ENCODE assay signal across 23 cellular contexts in genomic region chrX:44203791-44204190, GRCh38.
A peak's percentile ranks its signal among the peaks of the same experiment; 100 is the strongest.
DNase-seq lines count a peak whose midpoint lies in the region; ATAC-seq and TF ChIP-seq lines count a peak whose summit lies in the region.
"Had no signal": no experiment of that assay in that cellular context is flagged by ENCODE, and none has a peak within 500 bp of the region (broad histone marks: within the 10 kb centered on the region; RNA-seq: fewer than 3 reads in every experiment).

No MANE protein-coding gene starts in this region.

- no peaks in the 10 kb centered on the region for H3K27me3 Mint-ChIP-seq in Caco-2 (ENCODE audit: insufficient read depth, unreplicated experiment)
- peaks cover 4% of the 10 kb centered on the region for H3K27me3 Mint-ChIP-seq in GM23338 (ENCODE audit: insufficient read depth, low read depth, poor library complexity)
- H3K27me3 Mint-ChIP-seq: activated naive CD8-positive, alpha-beta T cell; type B pancreatic cell had no signal

- H3K4me1 Mint-ChIP-seq in Caco-2 (ENCODE audit: low read depth, unreplicated experiment): no peaks in the 10 kb centered on the region
- no peaks in the 10 kb centered on the region for H3K4me1 Mint-ChIP-seq in GM23338

- H2AFZ ChIP-seq in GM23338: no peak overlapping the region
- H2AFZ ChIP-seq in PC-3 (ENCODE audit: low read length): no peak overlapping the region
- H2AFZ ChIP-seq: hepatocyte had no signal

- TF ChIP-seq CTCF in Caco-2 (IDR thresholded peaks at IDR 0.05; ENCODE audit: insufficient read depth in 1 of 2, low read depth in 1 of 2, low read length in 1 of 2, severe bottlenecking in 1 of 2, unreplicated experiment in 1 of 2) (peak; percentile 25 to 30), GM23338 (conservative IDR thresholded peaks at IDR 0.05; ENCODE audit: low read depth in 2 of 2) (peak; percentile 35 to 66), PC-3 (conservative IDR thresholded peaks at IDR 0.05; ENCODE audit: low read depth, low read length) (peak; percentile 69), fibroblast of villous mesenchyme (IDR thresholded peaks at IDR 0.05; ENCODE audit: insufficient read depth, low read depth, low read length) (peak; percentile 5)

- BruUV-seq in Caco-2 (replicated peaks; lab: Mats Ljungman, UMichigan): no TSS peak
- BruUV-seq in PC-3 (replicated peaks; lab: Mats Ljungman, UMichigan): no TSS peak

- H3K27ac Mint-ChIP-seq in Caco-2 (ENCODE audit: unreplicated experiment): no peak overlapping the region
- H3K27ac Mint-ChIP-seq in GM23338: no peak overlapping the region
- H3K27ac Mint-ChIP-seq: activated naive CD8-positive, alpha-beta T cell; type B pancreatic cell had no signal

- H3K4me2 ChIP-seq in GM23338 (no peak overlapping the region), PC-3 (ENCODE audit: low read length) (no peak overlapping the region)
- H3K4me2 ChIP-seq: hepatocyte had no signal

- H3K27ac ChIP-seq in GM23338 (ENCODE audit: low read depth) (no peak overlapping the region), PC-3 (ENCODE audit: low read length) (no peak overlapping the region)
- H3K27ac ChIP-seq: hepatocyte, HL-60, spleen, stomach had no signal

- POLR2A ChIA-PET in Caco-2 (lab: Charles Lee) (no interaction called here), PC-3 (lab: Charles Lee; ENCODE audit: unreplicated experiment) (no interaction called here)

- H3F3A ChIP-seq in GM23338 (replicated peaks; ENCODE audit: low read depth): no peaks in the 10 kb centered on the region
- H3F3A ChIP-seq in PC-3 (ENCODE audit: low read length, unreplicated experiment): no peaks in the 10 kb centered on the region

- H3K4me3 Mint-ChIP-seq in Caco-2 (ENCODE audit: unreplicated experiment) (no peak overlapping the region), GM23338 (no peak overlapping the region)
- H3K4me3 Mint-ChIP-seq: activated naive CD8-positive, alpha-beta T cell; type B pancreatic cell had no signal

- CTCF ChIA-PET in Caco-2 (lab: Charles Lee): no interaction called here
- CTCF ChIA-PET in PC-3 (lab: Charles Lee): interaction anchor here (0.5 to 0.7 kb wide), 4 partner anchors 243 to 270 kb away, joined by 3 to 10 read pairs (median 5); no protein-coding TSS in a partner anchor

- intact Hi-C loops in Caco-2 (cut with micrococcal nuclease; ENCODE audit: unreplicated experiment) (loop anchor here (1.0 kb wide), 1 partner anchor 245 kb away; no protein-coding TSS in a partner anchor), PC-3 (cut with micrococcal nuclease) (loop anchor here (1.0 kb wide), 1 partner anchor 245 kb away; no protein-coding TSS in a partner anchor)

- H4K20me1 ChIP-seq in GM23338 (replicated peaks; ENCODE audit: insufficient read depth): no peaks in the 10 kb centered on the region
- H4K20me1 ChIP-seq in PC-3 (ENCODE audit: low read length): no peaks in the 10 kb centered on the region

- H3K9me2 ChIP-seq in GM23338 (ENCODE audit: insufficient read depth): no peaks in the 10 kb centered on the region
- H3K9me2 ChIP-seq in PC-3 (replicated peaks; ENCODE audit: low read length): no peaks in the 10 kb centered on the region

- no peaks in the 10 kb centered on the region for H3K9me3 Mint-ChIP-seq in Caco-2 (ENCODE audit: unreplicated experiment)
- H3K9me3 Mint-ChIP-seq in GM23338: no peaks in the 10 kb centered on the region; the same call in 2 of the 3 replicates

- no peak overlapping the region for H3K9ac ChIP-seq in PC-3 (ENCODE audit: low read length)

- H3K27me3 ChIP-seq in Caco-2 (replicated peaks; ENCODE audit: control insufficient read depth, insufficient read depth, low read length): no peaks in the 10 kb centered on the region
- no peaks in the 10 kb centered on the region for H3K27me3 ChIP-seq in GM23338 (ENCODE audit: insufficient read depth)
- H3K27me3 ChIP-seq in PC-3 (ENCODE audit: low read length): no peaks in the 10 kb centered on the region
- H3K27me3 ChIP-seq: hepatocyte, spleen had no signal

- H3K36me3 ChIP-seq in Caco-2 (ENCODE audit: control insufficient read depth, insufficient read depth, low read length) (no peaks in the 10 kb centered on the region), GM23338 (ENCODE audit: insufficient read depth) (no peaks in the 10 kb centered on the region), PC-3 (ENCODE audit: low read depth, low read length) (no peaks in the 10 kb centered on the region)
- H3K36me3 ChIP-seq: spleen, stomach had no signal

- ATAC-seq in GM23338 (peak; percentile 63), PC-3 (peak; percentile 63; the same call in 1 of the 2 replicates), GM21360 (IDR thresholded peaks at IDR 0.05; ENCODE audit: unreplicated experiment) (no peak)

- H3K4me1 ChIP-seq in Caco-2: no peaks in the 10 kb centered on the region
- H3K4me1 ChIP-seq in GM23338 (ENCODE audit: insufficient read depth): no peaks in the 10 kb centered on the region
- H3K4me1 ChIP-seq in PC-3 (ENCODE audit: insufficient read depth, low read length): no peaks in the 10 kb centered on the region
- H3K4me1 ChIP-seq: spleen, stomach had no signal

- H3K4me3 ChIP-seq in Caco-2 (ENCODE audit: low read depth, low read length) (no peak overlapping the region), GM23338 (no peak overlapping the region), PC-3 (ENCODE audit: low read length) (no peak overlapping the region), fibroblast of villous mesenchyme (ENCODE audit: low read depth, low read length) (no peak overlapping the region)
- H3K4me3 ChIP-seq: hepatocyte, lung, spleen, stomach had no signal

- H3K36me3 Mint-ChIP-seq in Caco-2 (ENCODE audit: insufficient read depth, unreplicated experiment): no peaks in the 10 kb centered on the region
- H3K36me3 Mint-ChIP-seq in GM23338 (ENCODE audit: low read depth): no peaks in the 10 kb centered on the region
- H3K36me3 Mint-ChIP-seq: type B pancreatic cell had no signal

- no peaks in the 10 kb centered on the region for H3K9me3 ChIP-seq in Caco-2
- no peaks in the 10 kb centered on the region for H3K9me3 ChIP-seq in PC-3 (ENCODE audit: low read length)
- H3K9me3 ChIP-seq: spleen, stomach had no signal

- H3K79me2 ChIP-seq in GM23338 (replicated peaks; ENCODE audit: insufficient read depth) (no peaks in the 10 kb centered on the region), PC-3 (ENCODE audit: low read length) (no peaks in the 10 kb centered on the region)
- H3K79me2 ChIP-seq: hepatocyte had no signal

- peak in 1 of 2 experiments; percentile 2 for DNase-seq in Caco-2
- DNase-seq in GM23338 (ENCODE audit: low spot score): peak; percentile 35
- peak; percentile 60 for DNase-seq in PC-3
- DNase-seq in fibroblast of villous mesenchyme (ENCODE audit: low read depth): no peak
- DNase-seq in NOMO-1 treated with DMSO at 0.1 percent for 48 hours (lab: John Stamatoyannopoulos, UW; ENCODE audit: unreplicated experiment): no peak
- DNase-seq in NCI-H345 treated with DMSO at 0.1 percent for 48 hours (lab: John Stamatoyannopoulos, UW; ENCODE audit: unreplicated experiment): no peak
- no peak for DNase-seq in effector CD8-positive, alpha-beta T cell (lab: John Stamatoyannopoulos, UW)
- DNase-seq: activated T-cell treated with anti-CD3 and anti-CD28 coated beads, Interleukin-2, amount 50 U/mL, for 48 hours; IMR-90; islet precursor cell; NCI-H1694; NCI-H345; nucleus accumbens; SHP77; spleen; stimulated activated CD4-positive, alpha-beta T cell treated with anti-CD3 and anti-CD28 coated beads, Interleukin-4, amount 100 ng/mL, for 24 hours; stomach had no signal

TF ChIP-seq in GM23338, 12 proteins besides CTCF, POLR2A, EP300 and RAD21:
- no peak for TF ChIP-seq REST (IDR thresholded peaks at IDR 0.05; ENCODE audit: unreplicated experiment)
- no peak for TF ChIP-seq EZH2 (IDR thresholded peaks at IDR 0.05; ENCODE audit: low read depth, unreplicated experiment)
- TF ChIP-seq STAT1 (IDR thresholded peaks at IDR 0.05; ENCODE audit: unreplicated experiment): no peak
- TF ChIP-seq EZH2phosphoT487 (IDR thresholded peaks at IDR 0.05; ENCODE audit: unreplicated experiment): no peak
- TF ChIP-seq ETS1 (IDR thresholded peaks at IDR 0.05): no peak
- TF ChIP-seq ZNF114 (CRISPR knock-in tag; IDR thresholded peaks at IDR 0.05): no peak

Comparison
In these comparisons a context has a peak if more than half of its experiments do, and no peak if none do; other contexts are left out.
1. DNase-seq: peak in GM23338 (single experiment) and PC-3 (single experiment); none in fibroblast of villous mesenchyme (single experiment), NOMO-1 treated with DMSO at 0.1 percent for 48 hours (single experiment), NCI-H345 treated with DMSO at 0.1 percent for 48 hours (single experiment) and effector CD8-positive, alpha-beta T cell (single experiment).
2. CTCF ChIP-seq: peak in every context shown above with its lines; median percentile 69 in PC-3; 50 in GM23338; 28 in Caco-2; 5 in fibroblast of villous mesenchyme.